ENCODE assay signal across 8 cellular contexts in the genomic region with DNA sequence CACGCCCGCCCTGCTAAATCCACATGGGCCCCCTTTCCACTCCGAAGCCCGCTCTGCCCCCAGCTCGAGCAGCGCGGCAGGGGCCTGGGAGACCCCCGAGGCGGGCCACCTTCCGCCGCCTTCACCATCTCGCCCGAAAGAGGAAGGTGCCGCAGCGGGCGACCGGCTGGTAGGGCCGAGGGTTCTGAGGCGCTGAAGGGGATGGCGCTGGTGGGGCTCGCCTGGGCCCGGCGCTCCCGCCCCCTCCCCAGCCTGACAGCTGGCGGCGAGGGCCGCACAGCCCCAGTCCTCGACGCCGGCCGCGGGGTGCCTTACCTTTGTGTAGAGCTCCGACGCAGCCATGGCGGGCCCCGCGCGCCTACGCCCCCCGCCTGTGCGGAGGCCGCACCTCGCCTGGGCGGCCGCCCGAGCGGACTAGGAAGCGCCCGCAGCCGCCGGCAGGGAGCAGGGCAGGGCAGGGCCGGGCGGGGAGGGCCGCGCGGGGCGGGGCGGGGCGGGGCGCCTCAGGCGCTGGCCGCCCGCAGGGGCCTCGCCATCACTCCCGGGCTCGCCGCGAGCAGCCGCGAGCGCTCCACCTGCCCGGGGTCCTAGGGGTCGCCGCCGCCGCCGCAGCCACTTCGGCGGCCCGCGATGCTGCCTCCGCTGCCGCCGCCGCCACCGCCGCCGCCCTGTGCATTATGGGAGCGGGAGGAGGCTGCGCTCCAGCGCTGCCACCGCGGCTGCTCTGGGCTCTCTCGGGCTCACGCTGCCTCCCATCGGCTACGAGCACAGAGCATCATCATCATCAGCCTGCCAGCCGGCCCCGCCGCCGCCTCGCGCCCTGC. TPM values are rescaled to one million over a fixed set of nuclear protein-coding genes. Genes with fewer than 3 reads are reported as not detected.
DNase-seq lines count a peak whose midpoint lies in the region; ATAC-seq and TF ChIP-seq lines count a peak whose summit lies in the region.

A gene (minus strand): TSS at position 416 of the 824 bp plus-strand sequence. CDS start 74 bp downstream, at position 342.

- POLR2A ChIA-PET in BJ (lab: Charles Lee), result no interaction called here

- peaks cover 59% of the 10 kb centered on the region for H3K27me3 Mint-ChIP-seq in endodermal cell (ENCODE audit: insufficient read depth)

- H3K4me3 ChIP-seq in BJ (ENCODE audit: low read depth, low read length) (peak within 1 kb of the TSS; percentile 75), endodermal cell (ENCODE audit: low read length) (peak within 1 kb of the TSS; percentile 82)

- peak within 1 kb of the TSS; percentile 78 for H3K27ac Mint-ChIP-seq in endodermal cell

- CTCF ChIA-PET in BJ (lab: Yijun Ruan, JAX), result interaction anchor here (0.9 to 1.2 kb wide), 3 partner anchors 194 to 450 kb away, joined by 3 read pairs; no protein-coding TSS in a partner anchor

- no peaks in the 10 kb centered on the region for H3K9me3 Mint-ChIP-seq in endodermal cell

- no peak within 1 kb of the TSS for H3K27ac ChIP-seq in endodermal cell (ENCODE audit: low read depth, low read length)

- H3K36me3 ChIP-seq in BJ (ENCODE audit: control insufficient read depth, insufficient read depth, low read length) (no peaks in the 10 kb centered on the region), endodermal cell (ENCODE audit: control insufficient read depth, insufficient read depth, low read length) (no peaks in the 10 kb centered on the region)

- 0 out of 2 replicates have a peak, but pooled peaks have one; percentile 9 for TF ChIP-seq CTCF in BJ (IDR thresholded peaks at IDR 0.05; ENCODE audit: insufficient read depth, low read depth, low read length)
- TF ChIP-seq CTCF in endodermal cell (conservative IDR thresholded peaks at IDR 0.05), result peak; percentile 11

- ATAC-seq in GM19025 (IDR thresholded peaks at IDR 0.05; ENCODE audit: low read depth, unreplicated experiment), result peak; percentile 83
- ATAC-seq in HG03196 (IDR thresholded peaks at IDR 0.05; ENCODE audit: unreplicated experiment), result peak; percentile 83

- no peaks in the 10 kb centered on the region for H3K9me3 ChIP-seq in endodermal cell (ENCODE audit: control insufficient read depth, low read length)

- H3K9ac ChIP-seq in endodermal cell (ENCODE audit: extremely low read depth, low read length, poor library complexity, severe bottlenecking), result peak within 1 kb of the TSS; percentile 30

- no peaks in the 10 kb centered on the region for H3K4me1 ChIP-seq in endodermal cell (ENCODE audit: control insufficient read depth, insufficient read depth, low read length)

- peak within 1 kb of the TSS; percentile 80 for H3K4me3 Mint-ChIP-seq in endodermal cell

- DNase-seq in BJ (ENCODE audit: low read depth), result no peak
- DNase-seq in NCI-H69 (lab: John Stamatoyannopoulos, UW), result peak; percentile 87
- DNase-seq in activated CD8-positive, alpha-beta memory T cell treated with anti-CD3 and anti-CD28 coated beads for 48 hours (ENCODE audit: low read depth in 2 of 3, low spot score in 2 of 3), result peak; percentile 48 to 67 (median 57)
- DNase-seq in endodermal cell, result peak; percentile 90
- DNase-seq in midbrain (lab: John Stamatoyannopoulos, UW), result peak; percentile 78
- peak; percentile 52 to 70 for DNase-seq in stimulated activated CD8-positive, alpha-beta memory T cell treated with anti-CD3 and anti-CD28 coated beads, Interleukin-2, amount 100 ng/mL, for 1 hour (ENCODE audit: low read depth in 2 of 2)

- peaks cover 10% of the 10 kb centered on the region for H3K4me1 Mint-ChIP-seq in endodermal cell

- H3K36me3 Mint-ChIP-seq in endodermal cell (ENCODE audit: low read depth), result no peaks in the 10 kb centered on the region

- H3K27me3 ChIP-seq in BJ (ENCODE audit: control insufficient read depth, insufficient read depth, low read length), result no peaks in the 10 kb centered on the region
- peaks cover 60% of the 10 kb centered on the region for H3K27me3 ChIP-seq in endodermal cell (ENCODE audit: control insufficient read depth, insufficient read depth, low read length, poor library complexity, severe bottlenecking)

- 0% methylated on average over 16 to 103 of the region's 103 CpGs for WGBS in endodermal cell (ENCODE audit: insufficient coverage in 1 of 2, insufficient read length in 1 of 2), 2 experiments

RNA-seq across cellular contexts. Expression of the gene that starts here (rescaled TPM):
- 38.3 and 39.6 TPM in 2 replicates for polyA plus RNA-seq in BJ (2011; rRNA removed)
- polyA minus RNA-seq in BJ (2011; rRNA and poly(A)+ RNA removed), result 48.8 and 72.5 TPM in 2 replicates
- total RNA-seq in endodermal cell, result 10 to 100 TPM; 10.0 to 13.1 TPM
- 9.8 TPM for polyA plus RNA-seq in endodermal cell (2013, experiment 1 of 2)
- 9.4 TPM for polyA plus RNA-seq in endodermal cell (2013, experiment 2 of 2)
